Comparison of ENCODE assay signal across 19 cellular contexts in the genomic region with DNA sequence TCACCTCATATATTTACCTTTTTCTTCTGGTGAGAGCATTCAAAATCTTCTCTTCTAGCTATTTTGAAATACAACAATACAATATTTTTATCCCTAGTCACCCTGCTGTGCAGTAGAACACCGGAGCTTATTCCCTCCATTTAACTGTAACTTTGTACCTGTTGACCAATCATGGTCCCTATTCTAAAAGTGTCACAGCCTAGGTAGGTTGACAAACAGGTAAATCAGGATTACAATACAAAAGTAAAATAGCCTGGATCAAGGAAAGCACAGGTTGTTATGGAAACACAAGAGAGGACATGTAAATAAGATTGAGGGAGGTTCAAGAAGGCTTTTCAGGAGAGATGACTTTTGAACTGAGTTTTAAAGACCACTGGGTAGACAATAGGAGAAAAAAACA.
"Had no signal": no experiment of that assay in that cellular context is flagged by ENCODE, and none has a peak within 500 bp of the region (broad histone marks: within the 10 kb centered on the region; RNA-seq: fewer than 3 reads in every experiment).

No MANE protein-coding gene starts in this region.

- H3K36me3 Mint-ChIP-seq: activated CD4-positive, alpha-beta memory T cell treated with anti-CD3 and anti-CD28 coated beads for 36 hours; activated naive CD8-positive, alpha-beta T cell treated with anti-CD3 and anti-CD28 coated beads, Interleukin-2, amount 10 ng/mL, durations not matched to agents 7 days and 5 days; mesothelial cell of epicardium; naive thymus-derived CD8-positive, alpha-beta T cell had no signal

- H3K4me3 ChIP-seq: coronary artery, left ventricle myocardium inferior, prostate gland, spleen, thoracic aorta had no signal

- H3K27me3 ChIP-seq: spleen had no signal

- H3K27ac ChIP-seq: coronary artery, left ventricle myocardium inferior, prostate gland, spleen had no signal

- DNase-seq: activated CD4-positive, alpha-beta memory T cell treated with anti-CD3 and anti-CD28 coated beads for 36 hours; activated CD4-positive, alpha-beta T cell treated with anti-CD3 and anti-CD28 coated beads for 48 hours; activated naive CD4-positive, alpha-beta T cell treated with Interleukin-2 at 50 U/mL for 16 hours; activated naive CD8-positive, alpha-beta T cell treated with anti-CD3 and anti-CD28 coated beads, Interleukin-2, amount 10 ng/mL, durations not matched to agents 7 days and 5 days; activated T-cell treated with anti-CD3 and anti-CD28 coated beads, Interleukin-2, amount 50 U/mL, for 48 hours; amniotic stem cell; cerebellar nuclear complex; foreskin fibroblast; left ventricle myocardium inferior; mammary epithelial cell; naive thymus-derived CD8-positive, alpha-beta T cell; spleen; stimulated activated CD4-positive, alpha-beta T cell treated with anti-CD3 and anti-CD28 coated beads, Interleukin-4, amount 100 ng/mL, for 1 hour; stimulated activated naive CD4-positive, alpha-beta T cell treated with Interleukin-2 at 50 U/mL for 16 hours; T-helper 2 cell had no signal

- H3K4me3 Mint-ChIP-seq: activated CD4-positive, alpha-beta memory T cell treated with anti-CD3 and anti-CD28 coated beads for 36 hours; activated naive CD8-positive, alpha-beta T cell treated with anti-CD3 and anti-CD28 coated beads, Interleukin-2, amount 10 ng/mL, durations not matched to agents 7 days and 5 days; mesothelial cell of epicardium; naive thymus-derived CD8-positive, alpha-beta T cell had no signal

- H3K27me3 Mint-ChIP-seq: activated CD4-positive, alpha-beta memory T cell treated with anti-CD3 and anti-CD28 coated beads for 36 hours; activated naive CD8-positive, alpha-beta T cell treated with anti-CD3 and anti-CD28 coated beads, Interleukin-2, amount 10 ng/mL, durations not matched to agents 7 days and 5 days had no signal

- H3K36me3 ChIP-seq: left ventricle myocardium inferior, prostate gland, spleen, thoracic aorta had no signal

- H3K4me1 Mint-ChIP-seq: activated naive CD8-positive, alpha-beta T cell treated with anti-CD3 and anti-CD28 coated beads, Interleukin-2, amount 10 ng/mL, durations not matched to agents 7 days and 5 days; naive thymus-derived CD8-positive, alpha-beta T cell had no signal

- H3K9me3 ChIP-seq: prostate gland, thoracic aorta had no signal

- H3K27ac Mint-ChIP-seq: activated CD4-positive, alpha-beta memory T cell treated with anti-CD3 and anti-CD28 coated beads for 36 hours; activated naive CD8-positive, alpha-beta T cell treated with anti-CD3 and anti-CD28 coated beads, Interleukin-2, amount 10 ng/mL, durations not matched to agents 7 days and 5 days; mesothelial cell of epicardium; naive thymus-derived CD8-positive, alpha-beta T cell had no signal

- ATAC-seq: naive thymus-derived CD8-positive, alpha-beta T cell had no signal

- H3K4me1 ChIP-seq: left ventricle myocardium inferior, prostate gland, spleen had no signal
